In the genomic region with DNA sequence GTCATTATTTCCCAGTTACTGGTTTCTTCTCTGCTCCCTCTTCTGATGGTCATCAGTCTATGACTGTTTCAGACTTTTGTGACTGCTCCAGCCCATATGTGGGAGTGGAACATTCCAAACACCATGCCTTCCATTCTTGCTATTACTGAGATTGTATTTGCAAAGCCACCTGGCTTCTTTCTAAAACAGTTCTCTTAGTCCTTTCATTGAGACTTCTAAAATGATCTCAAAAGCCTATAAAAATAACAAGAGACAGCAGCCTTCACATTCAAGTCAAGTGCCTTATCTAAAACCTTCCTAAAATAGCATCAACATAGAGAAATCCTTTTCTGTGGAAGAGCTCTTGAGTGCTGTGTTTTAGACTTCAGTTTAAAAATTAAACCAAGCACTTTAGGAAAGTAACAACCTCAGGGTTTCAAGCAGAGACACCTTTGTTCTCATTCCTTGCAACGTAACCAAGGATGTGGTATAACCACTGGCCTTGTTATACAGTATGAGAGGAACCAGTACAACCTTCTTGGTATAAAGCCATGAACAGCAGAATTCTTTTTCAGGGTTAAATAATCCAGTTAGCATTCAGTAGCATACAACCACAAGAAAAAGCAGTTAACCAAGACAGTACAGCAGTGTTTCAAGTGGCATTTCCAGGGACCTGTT, we compare ENCODE assay signal across 9 cellular contexts.
A peak's percentile ranks its signal among the peaks of the same experiment; 100 is the strongest.
DNase-seq lines count a peak whose midpoint lies in the region; ATAC-seq, FAIRE-seq and TF ChIP-seq lines count a peak whose summit lies in the region.
"Had no signal": no experiment of that assay in that cellular context is flagged by ENCODE, and none has a peak within 500 bp of the region (broad histone marks: within the 10 kb centered on the region; RNA-seq: fewer than 3 reads in every experiment).

No MANE protein-coding gene starts in this region.

- intact Hi-C loops in dendritic cell treated with granulocyte-macrophage colony-stimulating factor and Interleukin-4, amounts not matched to agents 40 ng/mL and 50 ng/mL, for 4 days (cut with micrococcal nuclease), result no loop called here
- intact Hi-C loops in uterus (cut with DNase I; ENCODE audit: low total_unique reads), result no loop called here

- TF ChIP-seq CTCF in uterus (IDR thresholded peaks at IDR 0.05), result no peak

- peak overlapping the region; percentile 66 for H3K4me3 Mint-ChIP-seq in activated naive CD4-positive, alpha-beta T cell treated with anti-CD3 and anti-CD28 coated beads, Interleukin-2, amount 50 U/mL, for 24 hours
- no peak overlapping the region for H3K4me3 Mint-ChIP-seq in dendritic cell treated with granulocyte-macrophage colony-stimulating factor and Interleukin-4, amounts not matched to agents 40 ng/mL and 50 ng/mL, for 4 days

- DNase-seq in activated naive CD4-positive, alpha-beta T cell treated with Interleukin-2 at 50 U/mL for 16 hours, result no peak
- DNase-seq in uterus (no peak), urothelium cell line (ENCODE audit: low spot score) (no peak), iPS-NIHi11 (ENCODE audit: low spot score) (no peak), DMS53 (lab: John Stamatoyannopoulos, UW) (no peak)

- ATAC-seq in HG03139 (IDR thresholded peaks at IDR 0.05; ENCODE audit: unreplicated experiment), result peak; percentile 77

- peaks cover 61% of the 10 kb centered on the region for H3K36me3 Mint-ChIP-seq in activated naive CD4-positive, alpha-beta T cell treated with anti-CD3 and anti-CD28 coated beads, Interleukin-2, amount 50 U/mL, for 24 hours
- H3K36me3 Mint-ChIP-seq in dendritic cell treated with granulocyte-macrophage colony-stimulating factor and Interleukin-4, amounts not matched to agents 40 ng/mL and 50 ng/mL, for 4 days (ENCODE audit: low read depth), result peaks cover 96% of the 10 kb centered on the region

- H3K27me3 Mint-ChIP-seq in activated naive CD4-positive, alpha-beta T cell treated with anti-CD3 and anti-CD28 coated beads, Interleukin-2, amount 50 U/mL, for 24 hours, result no peaks in the 10 kb centered on the region
- H3K27me3 Mint-ChIP-seq in dendritic cell treated with granulocyte-macrophage colony-stimulating factor and Interleukin-4, amounts not matched to agents 40 ng/mL and 50 ng/mL, for 4 days, result no peaks in the 10 kb centered on the region

- no peaks in the 10 kb centered on the region for H3K27me3 ChIP-seq in uterus
- H3K27me3 ChIP-seq: BLaER1 had no signal

- H3K36me3 ChIP-seq in uterus, result no peaks in the 10 kb centered on the region

- no peaks in the 10 kb centered on the region for H3K4me1 ChIP-seq in uterus
- H3K4me1 ChIP-seq: BLaER1 had no signal

- H3K27ac ChIP-seq in uterus, result peak overlapping the region; percentile 26 to 85
- H3K27ac ChIP-seq: BLaER1 had no signal

- FAIRE-seq in urothelium cell line (lab: Jason Lieb, UNC), result no peak

- H3K9me3 Mint-ChIP-seq in activated naive CD4-positive, alpha-beta T cell treated with anti-CD3 and anti-CD28 coated beads, Interleukin-2, amount 50 U/mL, for 24 hours, result no peaks in the 10 kb centered on the region
- no peaks in the 10 kb centered on the region for H3K9me3 Mint-ChIP-seq in dendritic cell treated with granulocyte-macrophage colony-stimulating factor and Interleukin-4, amounts not matched to agents 40 ng/mL and 50 ng/mL, for 4 days

- H3K4me3 ChIP-seq in uterus, result no peak overlapping the region
- H3K4me3 ChIP-seq: BLaER1 had no signal

- peaks cover 83% of the 10 kb centered on the region for H3K4me1 Mint-ChIP-seq in activated naive CD4-positive, alpha-beta T cell treated with anti-CD3 and anti-CD28 coated beads, Interleukin-2, amount 50 U/mL, for 24 hours
- H3K4me1 Mint-ChIP-seq in dendritic cell treated with granulocyte-macrophage colony-stimulating factor and Interleukin-4, amounts not matched to agents 40 ng/mL and 50 ng/mL, for 4 days (ENCODE audit: low read depth), result peaks cover 34% of the 10 kb centered on the region

- TF ChIP-seq POLR2A in uterus (IDR thresholded peaks at IDR 0.05), result no peak

- no peaks in the 10 kb centered on the region for H3K9me3 ChIP-seq in uterus
- H3K9me3 ChIP-seq: BLaER1 had no signal

- peak overlapping the region; percentile 91 for H3K27ac Mint-ChIP-seq in activated naive CD4-positive, alpha-beta T cell treated with anti-CD3 and anti-CD28 coated beads, Interleukin-2, amount 50 U/mL, for 24 hours
- peak overlapping the region; percentile 74 for H3K27ac Mint-ChIP-seq in dendritic cell treated with granulocyte-macrophage colony-stimulating factor and Interleukin-4, amounts not matched to agents 40 ng/mL and 50 ng/mL, for 4 days
